6 cellular contexts compared by ENCODE assay signal in the genomic region with DNA sequence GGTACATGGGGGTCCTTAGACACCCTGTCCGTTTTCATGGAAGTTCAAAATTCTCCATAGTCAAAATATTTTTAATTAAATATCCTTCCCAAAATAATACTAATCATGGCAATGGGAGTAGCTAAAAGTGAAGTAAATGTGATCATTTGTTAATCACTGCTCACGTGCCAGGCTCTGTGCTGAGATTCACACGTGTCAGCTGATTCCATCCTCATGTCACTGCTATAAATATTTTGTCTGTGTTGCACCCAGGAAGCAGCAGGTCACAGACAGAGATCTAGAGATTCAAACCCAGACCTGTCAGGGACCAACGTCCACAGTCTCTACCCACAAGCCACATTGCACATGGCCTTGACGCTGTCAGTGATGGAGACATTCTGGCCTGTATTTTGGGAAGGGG.
"Had no signal": no experiment of that assay in that cellular context is flagged by ENCODE, and none has a peak within 500 bp of the region (broad histone marks: within the 10 kb centered on the region; RNA-seq: fewer than 3 reads in every experiment).

No MANE protein-coding gene starts in this region.

- ATAC-seq: K562 had no signal

- DNase-seq: IMR-90, KBM-7, KG1 had no signal

- FAIRE-seq: HTR-8/SVneo, K562 had no signal

- H3K4me3 ChIP-seq: K562 had no signal

- H3K27ac ChIP-seq: HL-60 had no signal
